8 cellular contexts compared by ENCODE assay signal in the genomic region with DNA sequence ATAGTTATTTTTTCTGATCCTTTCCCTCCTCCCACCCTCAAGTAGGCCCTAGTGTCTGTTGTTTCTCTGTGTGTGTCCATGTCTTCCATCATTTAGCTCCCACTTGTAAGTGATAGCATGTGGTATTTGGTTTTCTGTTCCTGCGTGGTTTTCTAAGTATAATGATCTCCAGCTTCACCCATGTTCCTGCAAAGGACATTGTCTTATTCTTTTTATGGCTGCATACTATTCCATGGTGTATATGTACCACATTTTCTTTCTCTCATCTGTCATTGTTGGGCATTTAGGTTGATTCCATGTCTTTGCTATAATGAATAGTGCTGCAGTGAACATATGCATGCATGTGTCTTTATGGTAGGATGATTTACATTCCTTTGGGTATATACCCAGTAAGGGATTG.
"Had no signal": no experiment of that assay in that cellular context is flagged by ENCODE, and none has a peak within 500 bp of the region (broad histone marks: within the 10 kb centered on the region; RNA-seq: fewer than 3 reads in every experiment).

No MANE protein-coding gene starts in this region.

- DNase-seq: GDM1, GF-D8 had no signal

- H3K4me3 ChIP-seq: GM12878 had no signal

- FAIRE-seq: G401.6, GM12878, GM12891, GM12892, GM18507, GM19239 had no signal

- ATAC-seq: GM12878 had no signal
